ENCODE assay signal across 14 cellular contexts in genomic region chr15:44585633-44586032, GRCh38. TPM values are rescaled to one million over a fixed set of nuclear protein-coding genes. Genes with fewer than 3 reads are reported as not detected.
A peak's percentile ranks its signal among the peaks of the same experiment; 100 is the strongest.
DNase-seq lines count a peak whose midpoint lies in the region; ATAC-seq lines count a peak whose summit lies in the region.
"Had no signal": no experiment of that assay in that cellular context is flagged by ENCODE, and none has a peak within 500 bp of the region (broad histone marks: within the 10 kb centered on the region; RNA-seq: fewer than 3 reads in every experiment).

No MANE protein-coding gene starts in this region.

- peak overlapping the region; percentile 68 for H3K27ac Mint-ChIP-seq in activated naive CD4-positive, alpha-beta T cell treated with anti-CD3 and anti-CD28 coated beads, Interleukin-2, amount 50 U/mL, for 24 hours
- no peak overlapping the region for H3K27ac Mint-ChIP-seq in activated naive CD4-positive, alpha-beta T cell treated with anti-CD3 and anti-CD28 coated beads, Interleukin-2, amount 50 U/mL, for 72 hours
- peak overlapping the region; percentile 57 for H3K27ac Mint-ChIP-seq in memory B cell
- H3K27ac Mint-ChIP-seq: B cell; CD4-positive, alpha-beta T cell; CD8-positive, alpha-beta T cell had no signal

- H3K27me3 Mint-ChIP-seq in activated naive CD4-positive, alpha-beta T cell treated with anti-CD3 and anti-CD28 coated beads, Interleukin-2, amount 50 U/mL, for 24 hours, result no peaks in the 10 kb centered on the region
- H3K27me3 Mint-ChIP-seq in memory B cell, result no peaks in the 10 kb centered on the region
- H3K27me3 Mint-ChIP-seq: B cell; CD4-positive, alpha-beta T cell had no signal

- H3K9me3 Mint-ChIP-seq in activated naive CD4-positive, alpha-beta T cell treated with anti-CD3 and anti-CD28 coated beads, Interleukin-2, amount 50 U/mL, for 24 hours, result no peaks in the 10 kb centered on the region
- no peaks in the 10 kb centered on the region for H3K9me3 Mint-ChIP-seq in activated naive CD4-positive, alpha-beta T cell treated with anti-CD3 and anti-CD28 coated beads, Interleukin-2, amount 50 U/mL, for 72 hours
- no peaks in the 10 kb centered on the region for H3K9me3 Mint-ChIP-seq in memory B cell
- H3K9me3 Mint-ChIP-seq: CD4-positive, alpha-beta T cell; CD8-positive, alpha-beta T cell had no signal

- no peak overlapping the region for H3K4me3 Mint-ChIP-seq in activated naive CD4-positive, alpha-beta T cell treated with anti-CD3 and anti-CD28 coated beads, Interleukin-2, amount 50 U/mL, for 24 hours
- H3K4me3 Mint-ChIP-seq in memory B cell, result no peak overlapping the region
- H3K4me3 Mint-ChIP-seq: B cell; CD4-positive, alpha-beta T cell; CD8-positive, alpha-beta T cell had no signal

- H3K4me1 Mint-ChIP-seq in activated naive CD4-positive, alpha-beta T cell treated with anti-CD3 and anti-CD28 coated beads, Interleukin-2, amount 50 U/mL, for 24 hours, result peaks cover 16% of the 10 kb centered on the region
- H3K4me1 Mint-ChIP-seq in memory B cell, result peaks cover 9% of the 10 kb centered on the region

- ATAC-seq in activated naive CD4-positive, alpha-beta T cell treated with anti-CD3 and anti-CD28 coated beads, Interleukin-2, amount 50 U/mL, for 72 hours, result no peak
- no peak for ATAC-seq in memory B cell (ENCODE audit: low read depth)
- ATAC-seq in GM21526 (IDR thresholded peaks at IDR 0.05; ENCODE audit: low FRiP score, unreplicated experiment), result no peak
- ATAC-seq in HG02763 (IDR thresholded peaks at IDR 0.05; ENCODE audit: unreplicated experiment), result no peak
- ATAC-seq: A549; CD8-positive, alpha-beta T cell had no signal

- H3K36me3 Mint-ChIP-seq in activated naive CD4-positive, alpha-beta T cell treated with anti-CD3 and anti-CD28 coated beads, Interleukin-2, amount 50 U/mL, for 24 hours, result peaks cover 14% of the 10 kb centered on the region
- peaks cover 7 to 27% of the 10 kb centered on the region in 2 donors for H3K36me3 Mint-ChIP-seq in activated naive CD4-positive, alpha-beta T cell treated with anti-CD3 and anti-CD28 coated beads, Interleukin-2, amount 50 U/mL, for 72 hours
- peaks cover 30% of the 10 kb centered on the region for H3K36me3 Mint-ChIP-seq in memory B cell

- no peak for DNase-seq in activated naive CD4-positive, alpha-beta T cell treated with anti-CD3 and anti-CD28 coated beads, Interleukin-2, amount 50 U/mL, for 72 hours (ENCODE audit: low spot score in 2 of 2)
- DNase-seq in memory B cell (ENCODE audit: low spot score in 2 of 2), result no peak
- DNase-seq: AML-193; Caco-2; Calu3; CD4-positive, alpha-beta T cell; CD8-positive, alpha-beta T cell; DMS79 treated with DMSO at 0.1 percent for 48 hours; GF-D8 had no signal

RNA-seq across cellular contexts. Expression of gene EIF3J, which starts 48.7 kb away (rescaled TPM):
- total RNA-seq in activated naive CD4-positive, alpha-beta T cell treated with anti-CD3 and anti-CD28 coated beads, Interleukin-2, amount 50 U/mL, for 72 hours, result 10 to 100 TPM; 74.8 to 78.0 TPM

Comparison
In these comparisons a context has a peak if more than half of its experiments do, and no peak if none do; other contexts are left out.
1. H3K27ac Mint-ChIP-seq: peak in activated naive CD4-positive, alpha-beta T cell treated with anti-CD3 and anti-CD28 coated beads, Interleukin-2, amount 50 U/mL, for 24 hours (single experiment) and memory B cell (single experiment); none in activated naive CD4-positive, alpha-beta T cell treated with anti-CD3 and anti-CD28 coated beads, Interleukin-2, amount 50 U/mL, for 72 hours (0 of 2).